1 cellular context compared by ENCODE assay signal in genomic region chr5:73812457-73812856, GRCh38.
TF ChIP-seq lines count a peak whose summit lies in the region.

No MANE protein-coding gene starts in this region.

TF ChIP-seq in HEK293T, 16 proteins besides CTCF, POLR2A, EP300 and RAD21:
- TF ChIP-seq FOXM1 (IDR thresholded peaks at IDR 0.05; ENCODE audit: borderline replicate concordance) (no peak), SUZ12 (IDR thresholded peaks at IDR 0.05) (no peak), BHLHE40 (IDR thresholded peaks at IDR 0.05; ENCODE audit: borderline replicate concordance) (no peak), L3MBTL2 (conservative IDR thresholded peaks at IDR 0.05) (no peak)
- TF ChIP-seq, protein P1, sequence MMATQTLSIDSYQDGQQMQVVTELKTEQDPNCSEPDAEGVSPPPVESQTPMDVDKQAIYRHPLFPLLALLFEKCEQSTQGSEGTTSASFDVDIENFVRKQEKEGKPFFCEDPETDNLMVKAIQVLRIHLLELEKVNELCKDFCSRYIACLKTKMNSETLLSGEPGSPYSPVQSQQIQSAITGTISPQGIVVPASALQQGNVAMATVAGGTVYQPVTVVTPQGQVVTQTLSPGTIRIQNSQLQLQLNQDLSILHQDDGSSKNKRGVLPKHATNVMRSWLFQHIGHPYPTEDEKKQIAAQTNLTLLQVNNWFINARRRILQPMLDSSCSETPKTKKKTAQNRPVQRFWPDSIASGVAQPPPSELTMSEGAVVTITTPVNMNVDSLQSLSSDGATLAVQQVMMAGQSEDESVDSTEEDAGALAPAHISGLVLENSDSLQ (IDR thresholded peaks at IDR 0.05), result 0 out of 2 replicates have a peak, but pooled peaks have one; percentile 12
